In genomic region chr12:52278931-52279682, GRCh38 we compare ENCODE assay signal across 8 cellular contexts. TPM values are rescaled to one million over a fixed set of nuclear protein-coding genes. Genes with fewer than 3 reads are reported as not detected.
DNase-seq lines count a peak whose midpoint lies in the region; ATAC-seq and TF ChIP-seq lines count a peak whose summit lies in the region.

No MANE protein-coding gene starts in this region.

- no peak overlapping the region for H3K27ac Mint-ChIP-seq in activated CD4-positive, alpha-beta memory T cell treated with anti-CD3 and anti-CD28 coated beads for 36 hours
- no peak overlapping the region for H3K27ac Mint-ChIP-seq in memory B cell

- H3K27me3 ChIP-seq in GM06990 (replicated peaks; ENCODE audit: control insufficient read depth, insufficient read depth, low read length): no peaks in the 10 kb centered on the region; the same call in 1 of the 2 replicates
- H3K27me3 ChIP-seq in effector memory CD4-positive, alpha-beta T cell (replicated peaks; ENCODE audit: control insufficient read depth, insufficient read depth, low read length, poor library complexity, severe bottlenecking): no peaks in the 10 kb centered on the region

- no peaks in the 10 kb centered on the region for H3K9me3 ChIP-seq in effector memory CD4-positive, alpha-beta T cell (ENCODE audit: control insufficient read depth, low read length)

- no peaks in the 10 kb centered on the region for H3K36me3 Mint-ChIP-seq in activated CD4-positive, alpha-beta memory T cell treated with anti-CD3 and anti-CD28 coated beads for 36 hours
- no peaks in the 10 kb centered on the region for H3K36me3 Mint-ChIP-seq in memory B cell

- no peak overlapping the region for H3K27ac ChIP-seq in effector memory CD4-positive, alpha-beta T cell (ENCODE audit: insufficient read depth, low read length, poor library complexity, severe bottlenecking)

- H3K36me3 ChIP-seq in GM06990 (ENCODE audit: control insufficient read depth, insufficient read depth, low read length): no peaks in the 10 kb centered on the region
- H3K36me3 ChIP-seq in effector memory CD4-positive, alpha-beta T cell (ENCODE audit: control insufficient read depth, insufficient read depth, low read length): no peaks in the 10 kb centered on the region

- H3K9me3 Mint-ChIP-seq in activated CD4-positive, alpha-beta memory T cell treated with anti-CD3 and anti-CD28 coated beads for 36 hours: no peaks in the 10 kb centered on the region
- H3K9me3 Mint-ChIP-seq in memory B cell: no peaks in the 10 kb centered on the region

- CTCF ChIA-PET in activated CD4-positive, alpha-beta memory T cell treated with anti-CD3 and anti-CD28 coated beads for 36 hours (lab: Charles Lee): interaction anchor here (0.5 to 4.5 kb wide), 50 partner anchors 8 to 662 kb away, joined by 3 to 52 read pairs (median 5); no protein-coding TSS in a partner anchor

- no peak overlapping the region for H3K4me3 ChIP-seq in GM06990 (replicated peaks; ENCODE audit: low read depth, low read length)
- no peak overlapping the region for H3K4me3 ChIP-seq in effector memory CD4-positive, alpha-beta T cell (ENCODE audit: insufficient read depth, low read depth, low read length, poor library complexity, severe bottlenecking)

- intact Hi-C loops in activated CD4-positive, alpha-beta memory T cell treated with anti-CD3 and anti-CD28 coated beads for 36 hours (cut with micrococcal nuclease): loop anchor here (1.0 to 2.0 kb wide), 2 partner anchors 57 to 122 kb away; no protein-coding TSS in a partner anchor

- H3K4me1 Mint-ChIP-seq in activated CD4-positive, alpha-beta memory T cell treated with anti-CD3 and anti-CD28 coated beads for 36 hours (ENCODE audit: low read depth): peaks cover 9% of the 10 kb centered on the region
- peaks cover 2% of the 10 kb centered on the region for H3K4me1 Mint-ChIP-seq in memory B cell

- H3K4me3 Mint-ChIP-seq in activated CD4-positive, alpha-beta memory T cell treated with anti-CD3 and anti-CD28 coated beads for 36 hours: no peak overlapping the region
- no peak overlapping the region for H3K4me3 Mint-ChIP-seq in memory B cell

- DNase-seq in GM06990 (ENCODE audit: extremely low read depth, insufficient read length) (peak; percentile 78), NCI-H510A treated with DMSO at 0.1 percent for 48 hours (lab: John Stamatoyannopoulos, UW) (peak; percentile 77), memory B cell (ENCODE audit: low spot score in 2 of 2) (peak; percentile 53 to 73)
- DNase-seq in activated CD4-positive, alpha-beta memory T cell treated with anti-CD3 and anti-CD28 coated beads for 36 hours: peak; percentile 81
- peak; percentile 20 to 42 (median 22) for DNase-seq in effector memory CD4-positive, alpha-beta T cell
- peak; percentile 41 for DNase-seq in stimulated activated CD8-positive, alpha-beta memory T cell treated with anti-CD3 and anti-CD28 coated beads, Interleukin-12 subunit alpha, Interleukin-12 subunit beta, amount 100 ng/mL, for 24 hours (ENCODE audit: extremely low read depth)

- ATAC-seq in HG02870 (IDR thresholded peaks at IDR 0.05; ENCODE audit: unreplicated experiment) (peak; percentile 63), memory B cell (ENCODE audit: low read depth) (peak; percentile 93), HG03520 (IDR thresholded peaks at IDR 0.05; ENCODE audit: unreplicated experiment) (no peak)

- POLR2A ChIA-PET in activated CD4-positive, alpha-beta memory T cell treated with anti-CD3 and anti-CD28 coated beads for 36 hours (lab: Charles Lee): no interaction called here

- TF ChIP-seq CTCF in GM06990 (IDR thresholded peaks at IDR 0.05; ENCODE audit: insufficient read depth, low read length, poor library complexity, severe bottlenecking): peak; percentile 98

- peaks cover 3% of the 10 kb centered on the region for H3K4me1 ChIP-seq in effector memory CD4-positive, alpha-beta T cell (ENCODE audit: control insufficient read depth, insufficient read depth, low read length, poor library complexity, severe bottlenecking)

- peaks cover 19% of the 10 kb centered on the region for H3K27me3 Mint-ChIP-seq in activated CD4-positive, alpha-beta memory T cell treated with anti-CD3 and anti-CD28 coated beads for 36 hours
- peaks cover 30% of the 10 kb centered on the region for H3K27me3 Mint-ChIP-seq in memory B cell

RNA-seq across cellular contexts. Expression of gene KRT86, which starts 4.7 kb away (rescaled TPM):
- total RNA-seq in activated CD4-positive, alpha-beta memory T cell treated with anti-CD3 and anti-CD28 coated beads for 36 hours: under 1 TPM; 0.10 to 0.12 TPM

RNA-seq across cellular contexts. Expression of gene KRT81, which starts 12.2 kb away (rescaled TPM):
- total RNA-seq in activated CD4-positive, alpha-beta memory T cell treated with anti-CD3 and anti-CD28 coated beads for 36 hours: not detected

RNA-seq across cellular contexts. Expression of gene KRT83, which starts 42.1 kb away (rescaled TPM):
- not detected for total RNA-seq in activated CD4-positive, alpha-beta memory T cell treated with anti-CD3 and anti-CD28 coated beads for 36 hours

RNA-seq across cellular contexts. Expression of gene KRT7, which starts 46.1 kb away (rescaled TPM):
- 1 to 10 TPM; 3.5 to 3.7 TPM for total RNA-seq in activated CD4-positive, alpha-beta memory T cell treated with anti-CD3 and anti-CD28 coated beads for 36 hours

Comparison
In these comparisons a context has a peak if more than half of its experiments do, and no peak if none do; other contexts are left out.
1. DNase-seq: peak in every context shown above with its lines; median percentile 81 in activated CD4-positive, alpha-beta memory T cell treated with anti-CD3 and anti-CD28 coated beads for 36 hours; 78 in GM06990; 77 in NCI-H510A treated with DMSO at 0.1 percent for 48 hours; 63 in memory B cell; 41 in stimulated activated CD8-positive, alpha-beta memory T cell treated with anti-CD3 and anti-CD28 coated beads, Interleukin-12 subunit alpha, Interleukin-12 subunit beta, amount 100 ng/mL, for 24 hours; 22 in effector memory CD4-positive, alpha-beta T cell.